Comparison of ENCODE assay signal across 1 cellular context in the genomic region with DNA sequence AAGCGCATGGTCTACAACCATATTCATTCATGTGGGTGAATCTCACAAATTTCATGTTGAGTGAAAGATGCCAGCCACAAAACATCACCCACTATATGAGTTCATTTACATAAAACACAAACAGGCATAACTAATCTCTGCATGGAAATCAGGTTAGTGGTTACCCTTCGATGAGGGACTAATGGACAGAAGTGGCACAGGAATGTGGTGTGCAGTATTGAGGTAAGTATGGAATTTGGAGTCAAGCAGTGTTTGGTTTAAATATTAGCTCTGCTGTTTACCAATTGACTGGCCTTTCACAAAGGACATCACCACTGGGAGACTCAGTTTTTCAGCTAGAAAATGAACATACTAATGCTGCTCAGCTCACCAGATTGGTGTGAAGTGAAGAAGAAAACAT.
A peak's percentile ranks its signal among the peaks of the same experiment; 100 is the strongest.
TF ChIP-seq lines count a peak whose summit lies in the region.

No MANE protein-coding gene starts in this region.

TF ChIP-seq in HepG2, 621 proteins besides CTCF, POLR2A, EP300 and RAD21 (continued from another document and continues in another):
- TF ChIP-seq, protein P1, sequence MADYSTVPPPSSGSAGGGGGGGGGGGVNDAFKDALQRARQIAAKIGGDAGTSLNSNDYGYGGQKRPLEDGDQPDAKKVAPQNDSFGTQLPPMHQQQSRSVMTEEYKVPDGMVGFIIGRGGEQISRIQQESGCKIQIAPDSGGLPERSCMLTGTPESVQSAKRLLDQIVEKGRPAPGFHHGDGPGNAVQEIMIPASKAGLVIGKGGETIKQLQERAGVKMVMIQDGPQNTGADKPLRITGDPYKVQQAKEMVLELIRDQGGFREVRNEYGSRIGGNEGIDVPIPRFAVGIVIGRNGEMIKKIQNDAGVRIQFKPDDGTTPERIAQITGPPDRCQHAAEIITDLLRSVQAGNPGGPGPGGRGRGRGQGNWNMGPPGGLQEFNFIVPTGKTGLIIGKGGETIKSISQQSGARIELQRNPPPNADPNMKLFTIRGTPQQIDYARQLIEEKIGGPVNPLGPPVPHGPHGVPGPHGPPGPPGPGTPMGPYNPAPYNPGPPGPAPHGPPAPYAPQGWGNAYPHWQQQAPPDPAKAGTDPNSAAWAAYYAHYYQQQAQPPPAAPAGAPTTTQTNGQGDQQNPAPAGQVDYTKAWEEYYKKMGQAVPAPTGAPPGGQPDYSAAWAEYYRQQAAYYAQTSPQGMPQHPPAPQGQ (CRISPR knock-in tag; IDR thresholded peaks at IDR 0.05; ENCODE audit: borderline replicate concordance) = no peak
- 0 out of 2 replicates have a peak, but pooled peaks have one; percentile 22 for TF ChIP-seq ZNF3 (CRISPR knock-in tag; IDR thresholded peaks at IDR 0.05)
- TF ChIP-seq, protein P2, sequence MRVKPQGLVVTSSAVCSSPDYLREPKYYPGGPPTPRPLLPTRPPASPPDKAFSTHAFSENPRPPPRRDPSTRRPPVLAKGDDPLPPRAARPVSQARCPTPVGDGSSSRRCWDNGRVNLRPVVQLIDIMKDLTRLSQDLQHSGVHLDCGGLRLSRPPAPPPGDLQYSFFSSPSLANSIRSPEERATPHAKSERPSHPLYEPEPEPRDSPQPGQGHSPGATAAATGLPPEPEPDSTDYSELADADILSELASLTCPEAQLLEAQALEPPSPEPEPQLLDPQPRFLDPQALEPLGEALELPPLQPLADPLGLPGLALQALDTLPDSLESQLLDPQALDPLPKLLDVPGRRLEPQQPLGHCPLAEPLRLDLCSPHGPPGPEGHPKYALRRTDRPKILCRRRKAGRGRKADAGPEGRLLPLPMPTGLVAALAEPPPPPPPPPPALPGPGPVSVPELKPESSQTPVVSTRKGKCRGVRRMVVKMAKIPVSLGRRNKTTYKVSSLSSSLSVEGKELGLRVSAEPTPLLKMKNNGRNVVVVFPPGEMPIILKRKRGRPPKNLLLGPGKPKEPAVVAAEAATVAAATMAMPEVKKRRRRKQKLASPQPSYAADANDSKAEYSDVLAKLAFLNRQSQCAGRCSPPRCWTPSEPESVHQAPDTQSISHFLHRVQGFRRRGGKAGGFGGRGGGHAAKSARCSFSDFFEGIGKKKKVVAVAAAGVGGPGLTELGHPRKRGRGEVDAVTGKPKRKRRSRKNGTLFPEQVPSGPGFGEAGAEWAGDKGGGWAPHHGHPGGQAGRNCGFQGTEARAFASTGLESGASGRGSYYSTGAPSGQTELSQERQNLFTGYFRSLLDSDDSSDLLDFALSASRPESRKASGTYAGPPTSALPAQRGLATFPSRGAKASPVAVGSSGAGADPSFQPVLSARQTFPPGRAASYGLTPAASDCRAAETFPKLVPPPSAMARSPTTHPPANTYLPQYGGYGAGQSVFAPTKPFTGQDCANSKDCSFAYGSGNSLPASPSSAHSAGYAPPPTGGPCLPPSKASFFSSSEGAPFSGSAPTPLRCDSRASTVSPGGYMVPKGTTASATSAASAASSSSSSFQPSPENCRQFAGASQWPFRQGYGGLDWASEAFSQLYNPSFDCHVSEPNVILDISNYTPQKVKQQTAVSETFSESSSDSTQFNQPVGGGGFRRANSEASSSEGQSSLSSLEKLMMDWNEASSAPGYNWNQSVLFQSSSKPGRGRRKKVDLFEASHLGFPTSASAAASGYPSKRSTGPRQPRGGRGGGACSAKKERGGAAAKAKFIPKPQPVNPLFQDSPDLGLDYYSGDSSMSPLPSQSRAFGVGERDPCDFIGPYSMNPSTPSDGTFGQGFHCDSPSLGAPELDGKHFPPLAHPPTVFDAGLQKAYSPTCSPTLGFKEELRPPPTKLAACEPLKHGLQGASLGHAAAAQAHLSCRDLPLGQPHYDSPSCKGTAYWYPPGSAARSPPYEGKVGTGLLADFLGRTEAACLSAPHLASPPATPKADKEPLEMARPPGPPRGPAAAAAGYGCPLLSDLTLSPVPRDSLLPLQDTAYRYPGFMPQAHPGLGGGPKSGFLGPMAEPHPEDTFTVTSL (CRISPR knock-in tag; IDR thresholded peaks at IDR 0.05; ENCODE audit: borderline replicate concordance) = peak; percentile 32; the same call in 1 of the 2 replicates
- TF ChIP-seq, protein P3, sequence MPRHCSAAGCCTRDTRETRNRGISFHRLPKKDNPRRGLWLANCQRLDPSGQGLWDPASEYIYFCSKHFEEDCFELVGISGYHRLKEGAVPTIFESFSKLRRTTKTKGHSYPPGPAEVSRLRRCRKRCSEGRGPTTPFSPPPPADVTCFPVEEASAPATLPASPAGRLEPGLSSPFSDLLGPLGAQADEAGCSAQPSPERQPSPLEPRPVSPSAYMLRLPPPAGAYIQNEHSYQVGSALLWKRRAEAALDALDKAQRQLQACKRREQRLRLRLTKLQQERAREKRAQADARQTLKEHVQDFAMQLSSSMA (CRISPR knock-in tag; IDR thresholded peaks at IDR 0.05) = no peak
- TF ChIP-seq, protein P4, sequence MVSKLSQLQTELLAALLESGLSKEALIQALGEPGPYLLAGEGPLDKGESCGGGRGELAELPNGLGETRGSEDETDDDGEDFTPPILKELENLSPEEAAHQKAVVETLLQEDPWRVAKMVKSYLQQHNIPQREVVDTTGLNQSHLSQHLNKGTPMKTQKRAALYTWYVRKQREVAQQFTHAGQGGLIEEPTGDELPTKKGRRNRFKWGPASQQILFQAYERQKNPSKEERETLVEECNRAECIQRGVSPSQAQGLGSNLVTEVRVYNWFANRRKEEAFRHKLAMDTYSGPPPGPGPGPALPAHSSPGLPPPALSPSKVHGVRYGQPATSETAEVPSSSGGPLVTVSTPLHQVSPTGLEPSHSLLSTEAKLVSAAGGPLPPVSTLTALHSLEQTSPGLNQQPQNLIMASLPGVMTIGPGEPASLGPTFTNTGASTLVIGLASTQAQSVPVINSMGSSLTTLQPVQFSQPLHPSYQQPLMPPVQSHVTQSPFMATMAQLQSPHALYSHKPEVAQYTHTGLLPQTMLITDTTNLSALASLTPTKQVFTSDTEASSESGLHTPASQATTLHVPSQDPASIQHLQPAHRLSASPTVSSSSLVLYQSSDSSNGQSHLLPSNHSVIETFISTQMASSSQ (IDR thresholded peaks at IDR 0.05; ENCODE audit: low read depth) = peak; percentile 78
- TF ChIP-seq, protein P4 (CRISPR knock-in tag; IDR thresholded peaks at IDR 0.05; ENCODE audit: borderline replicate concordance) = peak; percentile 60; the same call in 1 of the 2 replicates
- TF ChIP-seq, protein P5, sequence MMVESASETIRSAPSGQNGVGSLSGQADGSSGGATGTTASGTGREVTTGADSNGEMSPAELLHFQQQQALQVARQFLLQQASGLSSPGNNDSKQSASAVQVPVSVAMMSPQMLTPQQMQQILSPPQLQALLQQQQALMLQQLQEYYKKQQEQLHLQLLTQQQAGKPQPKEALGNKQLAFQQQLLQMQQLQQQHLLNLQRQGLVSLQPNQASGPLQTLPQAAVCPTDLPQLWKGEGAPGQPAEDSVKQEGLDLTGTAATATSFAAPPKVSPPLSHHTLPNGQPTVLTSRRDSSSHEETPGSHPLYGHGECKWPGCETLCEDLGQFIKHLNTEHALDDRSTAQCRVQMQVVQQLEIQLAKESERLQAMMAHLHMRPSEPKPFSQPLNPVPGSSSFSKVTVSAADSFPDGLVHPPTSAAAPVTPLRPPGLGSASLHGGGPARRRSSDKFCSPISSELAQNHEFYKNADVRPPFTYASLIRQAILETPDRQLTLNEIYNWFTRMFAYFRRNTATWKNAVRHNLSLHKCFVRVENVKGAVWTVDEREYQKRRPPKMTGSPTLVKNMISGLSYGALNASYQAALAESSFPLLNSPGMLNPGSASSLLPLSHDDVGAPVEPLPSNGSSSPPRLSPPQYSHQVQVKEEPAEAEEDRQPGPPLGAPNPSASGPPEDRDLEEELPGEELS (CRISPR knock-in tag; IDR thresholded peaks at IDR 0.05) = peak; percentile 52
- no peak for TF ChIP-seq ZFY (CRISPR knock-in tag; IDR thresholded peaks at IDR 0.05)
- TF ChIP-seq, protein P6, sequence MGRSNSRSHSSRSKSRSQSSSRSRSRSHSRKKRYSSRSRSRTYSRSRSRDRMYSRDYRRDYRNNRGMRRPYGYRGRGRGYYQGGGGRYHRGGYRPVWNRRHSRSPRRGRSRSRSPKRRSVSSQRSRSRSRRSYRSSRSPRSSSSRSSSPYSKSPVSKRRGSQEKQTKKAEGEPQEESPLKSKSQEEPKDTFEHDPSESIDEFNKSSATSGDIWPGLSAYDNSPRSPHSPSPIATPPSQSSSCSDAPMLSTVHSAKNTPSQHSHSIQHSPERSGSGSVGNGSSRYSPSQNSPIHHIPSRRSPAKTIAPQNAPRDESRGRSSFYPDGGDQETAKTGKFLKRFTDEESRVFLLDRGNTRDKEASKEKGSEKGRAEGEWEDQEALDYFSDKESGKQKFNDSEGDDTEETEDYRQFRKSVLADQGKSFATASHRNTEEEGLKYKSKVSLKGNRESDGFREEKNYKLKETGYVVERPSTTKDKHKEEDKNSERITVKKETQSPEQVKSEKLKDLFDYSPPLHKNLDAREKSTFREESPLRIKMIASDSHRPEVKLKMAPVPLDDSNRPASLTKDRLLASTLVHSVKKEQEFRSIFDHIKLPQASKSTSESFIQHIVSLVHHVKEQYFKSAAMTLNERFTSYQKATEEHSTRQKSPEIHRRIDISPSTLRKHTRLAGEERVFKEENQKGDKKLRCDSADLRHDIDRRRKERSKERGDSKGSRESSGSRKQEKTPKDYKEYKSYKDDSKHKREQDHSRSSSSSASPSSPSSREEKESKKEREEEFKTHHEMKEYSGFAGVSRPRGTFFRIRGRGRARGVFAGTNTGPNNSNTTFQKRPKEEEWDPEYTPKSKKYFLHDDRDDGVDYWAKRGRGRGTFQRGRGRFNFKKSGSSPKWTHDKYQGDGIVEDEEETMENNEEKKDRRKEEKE (IDR thresholded peaks at IDR 0.05) = no peak
- TF ChIP-seq, protein P7, sequence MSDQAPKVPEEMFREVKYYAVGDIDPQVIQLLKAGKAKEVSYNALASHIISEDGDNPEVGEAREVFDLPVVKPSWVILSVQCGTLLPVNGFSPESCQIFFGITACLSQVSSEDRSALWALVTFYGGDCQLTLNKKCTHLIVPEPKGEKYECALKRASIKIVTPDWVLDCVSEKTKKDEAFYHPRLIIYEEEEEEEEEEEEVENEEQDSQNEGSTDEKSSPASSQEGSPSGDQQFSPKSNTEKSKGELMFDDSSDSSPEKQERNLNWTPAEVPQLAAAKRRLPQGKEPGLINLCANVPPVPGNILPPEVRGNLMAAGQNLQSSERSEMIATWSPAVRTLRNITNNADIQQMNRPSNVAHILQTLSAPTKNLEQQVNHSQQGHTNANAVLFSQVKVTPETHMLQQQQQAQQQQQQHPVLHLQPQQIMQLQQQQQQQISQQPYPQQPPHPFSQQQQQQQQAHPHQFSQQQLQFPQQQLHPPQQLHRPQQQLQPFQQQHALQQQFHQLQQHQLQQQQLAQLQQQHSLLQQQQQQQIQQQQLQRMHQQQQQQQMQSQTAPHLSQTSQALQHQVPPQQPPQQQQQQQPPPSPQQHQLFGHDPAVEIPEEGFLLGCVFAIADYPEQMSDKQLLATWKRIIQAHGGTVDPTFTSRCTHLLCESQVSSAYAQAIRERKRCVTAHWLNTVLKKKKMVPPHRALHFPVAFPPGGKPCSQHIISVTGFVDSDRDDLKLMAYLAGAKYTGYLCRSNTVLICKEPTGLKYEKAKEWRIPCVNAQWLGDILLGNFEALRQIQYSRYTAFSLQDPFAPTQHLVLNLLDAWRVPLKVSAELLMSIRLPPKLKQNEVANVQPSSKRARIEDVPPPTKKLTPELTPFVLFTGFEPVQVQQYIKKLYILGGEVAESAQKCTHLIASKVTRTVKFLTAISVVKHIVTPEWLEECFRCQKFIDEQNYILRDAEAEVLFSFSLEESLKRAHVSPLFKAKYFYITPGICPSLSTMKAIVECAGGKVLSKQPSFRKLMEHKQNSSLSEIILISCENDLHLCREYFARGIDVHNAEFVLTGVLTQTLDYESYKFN (CRISPR knock-in tag; conservative IDR thresholded peaks at IDR 0.05) = peak; percentile 56
- TF ChIP-seq MIXL1 (CRISPR knock-in tag; IDR thresholded peaks at IDR 0.05) = 0 out of 2 replicates have a peak, but pooled peaks have one; percentile 19
- 0 out of 2 replicates have a peak, but pooled peaks have one; percentile 25 for TF ChIP-seq DPF2 (CRISPR knock-in tag; IDR thresholded peaks at IDR 0.05; ENCODE audit: borderline replicate concordance, low read depth)
- peak; percentile 52; the same call in 1 of the 2 replicates for TF ChIP-seq ZNF644 (CRISPR knock-in tag; IDR thresholded peaks at IDR 0.05; ENCODE audit: low read depth)
- peak; percentile 49 for TF ChIP-seq HNF4A (CRISPR knock-in tag; IDR thresholded peaks at IDR 0.05)
- 0 out of 2 replicates have a peak, but pooled peaks have one; percentile 11 for TF ChIP-seq ZNF331 (CRISPR knock-in tag; IDR thresholded peaks at IDR 0.05)
- 0 out of 2 replicates have a peak, but pooled peaks have one; percentile 17 for TF ChIP-seq SOX5 (CRISPR knock-in tag; IDR thresholded peaks at IDR 0.05; ENCODE audit: borderline replicate concordance)
- no peak for TF ChIP-seq FOXP1 (IDR thresholded peaks at IDR 0.05)
- peak; percentile 50 for TF ChIP-seq FOXP1 (CRISPR knock-in tag; IDR thresholded peaks at IDR 0.05)
- TF ChIP-seq, protein P8, sequence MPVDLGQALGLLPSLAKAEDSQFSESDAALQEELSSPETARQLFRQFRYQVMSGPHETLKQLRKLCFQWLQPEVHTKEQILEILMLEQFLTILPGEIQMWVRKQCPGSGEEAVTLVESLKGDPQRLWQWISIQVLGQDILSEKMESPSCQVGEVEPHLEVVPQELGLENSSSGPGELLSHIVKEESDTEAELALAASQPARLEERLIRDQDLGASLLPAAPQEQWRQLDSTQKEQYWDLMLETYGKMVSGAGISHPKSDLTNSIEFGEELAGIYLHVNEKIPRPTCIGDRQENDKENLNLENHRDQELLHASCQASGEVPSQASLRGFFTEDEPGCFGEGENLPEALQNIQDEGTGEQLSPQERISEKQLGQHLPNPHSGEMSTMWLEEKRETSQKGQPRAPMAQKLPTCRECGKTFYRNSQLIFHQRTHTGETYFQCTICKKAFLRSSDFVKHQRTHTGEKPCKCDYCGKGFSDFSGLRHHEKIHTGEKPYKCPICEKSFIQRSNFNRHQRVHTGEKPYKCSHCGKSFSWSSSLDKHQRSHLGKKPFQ (CRISPR knock-in tag; IDR thresholded peaks at IDR 0.05; ENCODE audit: insufficient replicate concordance) = peak; percentile 48
- TF ChIP-seq GATAD2A (CRISPR knock-in tag; IDR thresholded peaks at IDR 0.05) = 0 out of 2 replicates have a peak, but pooled peaks have one; percentile 21
- TF ChIP-seq ZNF660 (CRISPR knock-in tag; IDR thresholded peaks at IDR 0.05; ENCODE audit: borderline replicate concordance, low read depth) = no peak
- no peak for TF ChIP-seq TOE1 (CRISPR knock-in tag; IDR thresholded peaks at IDR 0.05)
- peak; percentile 87 for TF ChIP-seq TEAD3 (CRISPR knock-in tag; optimal IDR thresholded peaks at IDR 0.05; ENCODE audit: borderline replicate concordance)
- TF ChIP-seq SOX13 (IDR thresholded peaks at IDR 0.05) = no peak
- peak in 1 of 2 experiments; percentile 27; a peak in 1 of 4 replicates for TF ChIP-seq SOX13 (CRISPR knock-in tag; conservative IDR thresholded peaks at IDR 0.05 in 1 of 2, IDR thresholded peaks at IDR 0.05 in 1 of 2)
- peak; percentile 82; the same call in 1 of the 2 replicates for TF ChIP-seq ZNF749 (CRISPR knock-in tag; IDR thresholded peaks at IDR 0.05; ENCODE audit: borderline replicate concordance)
- TF ChIP-seq MLLT10 (CRISPR knock-in tag; IDR thresholded peaks at IDR 0.05) = no peak
